In the genomic region with DNA sequence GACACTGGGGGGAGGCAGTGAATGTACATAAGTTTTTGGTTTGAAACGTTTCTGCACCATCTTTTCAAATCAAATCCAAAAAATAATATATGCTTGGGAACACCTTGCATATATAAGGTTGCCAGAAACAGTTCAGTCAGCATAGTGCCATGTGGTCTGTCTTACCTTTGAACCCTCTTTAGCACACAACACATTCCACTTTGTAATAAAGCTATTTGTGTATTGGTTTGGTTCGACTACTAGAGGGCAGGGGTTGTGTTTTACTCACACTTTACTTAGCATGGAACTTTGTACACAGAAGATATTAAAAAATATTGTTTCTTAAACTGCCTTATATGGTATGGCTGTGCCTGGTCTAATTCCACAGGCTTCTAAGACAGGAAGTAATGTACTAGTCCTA, we compare ENCODE assay signal across 22 cellular contexts. TPM values are rescaled to one million over a fixed set of nuclear protein-coding genes. Genes with fewer than 3 reads are reported as not detected.
DNase-seq lines count a peak whose midpoint lies in the region; ATAC-seq, FAIRE-seq and TF ChIP-seq lines count a peak whose summit lies in the region.
"Had no signal": no experiment of that assay in that cellular context is flagged by ENCODE, and none has a peak within 500 bp of the region (broad histone marks: within the 10 kb centered on the region; RNA-seq: fewer than 3 reads in every experiment).

No MANE protein-coding gene starts in this region.

- H3K27ac ChIP-seq in colonic mucosa (peak overlapping the region; percentile 62), HepG2 (ENCODE audit: extremely low read length, insufficient read depth, low read length) (peak overlapping the region; percentile 34), mucosa of rectum (ENCODE audit: low read depth in 2 of 2, low read length in 2 of 2) (peak overlapping the region; percentile 74 to 85)
- no peak overlapping the region for H3K27ac ChIP-seq in CD4-positive, alpha-beta memory T cell (ENCODE audit: low read depth, low read length)

- H3K4me3 Mint-ChIP-seq in CD4-positive, alpha-beta memory T cell = no peak overlapping the region
- H3K4me3 Mint-ChIP-seq: CD4-positive, CD25-positive, alpha-beta regulatory T cell; GM23338; IgD-negative memory B cell had no signal

- no peak for TF ChIP-seq EP300 in HepG2 (IDR thresholded peaks at IDR 0.05; ENCODE audit: low read depth in 2 of 2, low read length in 2 of 2)
- no peak for TF ChIP-seq EP300 in HepG2 (CRISPR knock-in tag; IDR thresholded peaks at IDR 0.05; ENCODE audit: borderline replicate concordance)

- TF ChIP-seq POLR2A in HepG2 (IDR thresholded peaks at IDR 0.05; ENCODE audit: insufficient read depth in 1 of 2, low read depth in 2 of 2, low read length in 2 of 2) = no peak

- H3K9me3 ChIP-seq in colonic mucosa = no peaks in the 10 kb centered on the region
- no peaks in the 10 kb centered on the region for H3K9me3 ChIP-seq in HepG2 (ENCODE audit: low read length)
- no peaks in the 10 kb centered on the region for H3K9me3 ChIP-seq in mucosa of rectum (ENCODE audit: control insufficient read depth in 2 of 2, low read length in 2 of 2)
- H3K9me3 ChIP-seq in CD4-positive, alpha-beta memory T cell (ENCODE audit: control insufficient read depth in 1 of 2, low read length in 2 of 2) = no peaks in the 10 kb centered on the region
- H3K9me3 ChIP-seq: BE2C had no signal

- no peak overlapping the region for H3K27ac Mint-ChIP-seq in CD4-positive, alpha-beta memory T cell
- H3K27ac Mint-ChIP-seq: GM23338, IgD-negative memory B cell had no signal

- intact Hi-C loops in colonic mucosa (cut with DNase I) (no loop called here), HepG2 (cut with micrococcal nuclease; ENCODE audit: unreplicated experiment) (no loop called here)
- intact Hi-C loops in CD4-positive, alpha-beta memory T cell (cut with micrococcal nuclease) = no loop called here

- H3K4me1 Mint-ChIP-seq in CD4-positive, alpha-beta memory T cell = no peaks in the 10 kb centered on the region
- H3K4me1 Mint-ChIP-seq: GM23338, IgD-negative memory B cell had no signal

- TF ChIP-seq CTCF in colonic mucosa (IDR thresholded peaks at IDR 0.05) = no peak
- TF ChIP-seq CTCF in HepG2 (CRISPR knock-in tag; IDR thresholded peaks at IDR 0.05) = no peak

- H3K36me3 Mint-ChIP-seq in CD4-positive, alpha-beta memory T cell = peaks cover 57 to 92% of the 10 kb centered on the region in 2 donors

- H3K79me2 ChIP-seq in HepG2 (ENCODE audit: insufficient read depth, low read length) = no peaks in the 10 kb centered on the region

- no peaks in the 10 kb centered on the region for H3K27me3 Mint-ChIP-seq in CD4-positive, alpha-beta memory T cell
- H3K27me3 Mint-ChIP-seq: CD4-positive, CD25-positive, alpha-beta regulatory T cell; IgD-negative memory B cell had no signal

- peak; percentile 34 for FAIRE-seq in HepG2 (lab: Jason Lieb, UNC)
- FAIRE-seq: A204.1, GM12892, GM18507, H54, HTR-8/SVneo had no signal

- no peaks in the 10 kb centered on the region for H4K20me1 ChIP-seq in HepG2 (ENCODE audit: insufficient read depth, low read length)

- H3K27me3 ChIP-seq in colonic mucosa (no peaks in the 10 kb centered on the region), HepG2 (ENCODE audit: control insufficient read depth in 1 of 2, insufficient read depth in 2 of 2, low read length in 2 of 2) (no peaks in the 10 kb centered on the region), mucosa of rectum (ENCODE audit: control insufficient read depth in 2 of 2, insufficient read depth in 2 of 2, low read length in 2 of 2) (no peaks in the 10 kb centered on the region)
- H3K27me3 ChIP-seq in CD4-positive, alpha-beta memory T cell (ENCODE audit: insufficient read depth, low read length) = no peaks in the 10 kb centered on the region
- H3K27me3 ChIP-seq: BE2C had no signal

- H3K36me3 ChIP-seq in colonic mucosa (peaks cover 28% of the 10 kb centered on the region), HepG2 (replicated peaks in 1 of 2; ENCODE audit: control insufficient read depth in 1 of 2, insufficient read depth in 2 of 2, low read length in 2 of 2) (peaks cover 52 to 96% of the 10 kb centered on the region in 2 experiments), mucosa of rectum (ENCODE audit: control insufficient read depth in 2 of 2, insufficient read depth in 2 of 2, low read length in 2 of 2) (peaks cover 83 to 84% of the 10 kb centered on the region in 2 donors)
- H3K36me3 ChIP-seq in CD4-positive, alpha-beta memory T cell (ENCODE audit: insufficient read depth, low read length) = peaks cover 81% of the 10 kb centered on the region

- POLR2A ChIA-PET in HepG2 (lab: Yijun Ruan, JAX) = no interaction called here
- POLR2A ChIA-PET in CD4-positive, alpha-beta memory T cell (lab: Charles Lee; ENCODE audit: partially characterized antibody) = no interaction called here

- no TSS peak for BruUV-seq in HepG2 (replicated peaks; lab: Mats Ljungman, UMichigan)

- peak; percentile 74 for ATAC-seq in HepG2
- ATAC-seq: GM23338 had no signal

- H3K4me3 ChIP-seq in colonic mucosa (no peak overlapping the region), HepG2 (replicated peaks in 1 of 3; ENCODE audit: insufficient read depth in 1 of 3, low read depth in 2 of 3, low read length in 3 of 3) (no peak overlapping the region), mucosa of rectum (ENCODE audit: low read length in 2 of 2) (no peak overlapping the region)
- no peak overlapping the region for H3K4me3 ChIP-seq in CD4-positive, alpha-beta memory T cell (ENCODE audit: low read length in 2 of 2)
- H3K4me3 ChIP-seq: GM23338 had no signal

- no peak for TF ChIP-seq RAD21 in HepG2 (CRISPR knock-in tag; IDR thresholded peaks at IDR 0.05)

- H3K9me3 Mint-ChIP-seq in CD4-positive, alpha-beta memory T cell = no peaks in the 10 kb centered on the region
- H3K9me3 Mint-ChIP-seq: GM23338, IgD-negative memory B cell had no signal

- peak overlapping the region in 1 of 2 donors; percentile 6 for H3K9ac ChIP-seq in colonic mucosa (ENCODE audit: low read depth in 2 of 2, low read length in 2 of 2)
- H3K9ac ChIP-seq in HepG2 (ENCODE audit: insufficient read depth, low read depth, low read length) = no peak overlapping the region
- H3K9ac ChIP-seq in mucosa of rectum (ENCODE audit: low read depth in 1 of 2, low read length in 2 of 2) = no peak overlapping the region

- no peak overlapping the region for H3K4me2 ChIP-seq in HepG2 (ENCODE audit: low read depth, low read length)
- H3K4me2 ChIP-seq: GM23338 had no signal

- CTCF ChIA-PET in HepG2 (lab: Yijun Ruan, JAX; ENCODE audit: low intra/inter-chr PET ratio, low total read pairs) = no interaction called here
- CTCF ChIA-PET in CD4-positive, alpha-beta memory T cell (lab: Charles Lee; ENCODE audit: partially characterized antibody) = interaction anchor here (1.0 to 2.5 kb wide), 3 partner anchors 9 to 183 kb away, joined by 3 to 6 read pairs (median 5); a partner anchor contains a TSS

- in situ Hi-C loops in HepG2 (cut with HindIII; ENCODE audit: extremely low pct_ligation_motif_present, low pct_unique_long_range_greater_than_20kb) = loop anchor here (25.0 kb wide), 1 partner anchor 476 kb away; no protein-coding TSS in a partner anchor

- WGBS in HepG2 (ENCODE audit: low lambda C conversion rate) = 48% methylated on average over 2 of the region's 2 CpGs

- no peak overlapping the region for H2AFZ ChIP-seq in HepG2 (ENCODE audit: low read length)
- H2AFZ ChIP-seq: GM23338 had no signal

- no peak for DNase-seq in colonic mucosa
- DNase-seq in HepG2 (ENCODE audit: low spot score) = peak; percentile 44
- no peak for DNase-seq in CD4-positive, alpha-beta memory T cell
- DNase-seq in NCI-H526 treated with DMSO at 0.1 percent for 48 hours (lab: John Stamatoyannopoulos, UW) = no peak
- DNase-seq in NCI-H2081 (lab: John Stamatoyannopoulos, UW) = no peak
- DNase-seq in amniotic stem cell (lab: John Stamatoyannopoulos, UW) = no peak
- DNase-seq: ACHN; BE2C; C1 segment of cervical spinal cord; CD4-positive, CD25-positive, alpha-beta regulatory T cell; DMS153; DMS79; GDM1; HCEC 1CT had no signal

- H3K4me1 ChIP-seq in colonic mucosa (no peaks in the 10 kb centered on the region), HepG2 (ENCODE audit: insufficient read depth, low read length) (peaks cover 30% of the 10 kb centered on the region), mucosa of rectum (ENCODE audit: control insufficient read depth in 2 of 2, insufficient read depth in 2 of 2, low read length in 2 of 2) (peaks cover 12 to 16% of the 10 kb centered on the region in 2 donors)
- no peaks in the 10 kb centered on the region for H3K4me1 ChIP-seq in CD4-positive, alpha-beta memory T cell (ENCODE audit: insufficient read depth, low read length)
- H3K4me1 ChIP-seq: BE2C had no signal

RNA-seq across cellular contexts. Expression of a gene that starts 43.2 kb away (rescaled TPM):
- total RNA-seq in colonic mucosa (100 to 1,000 TPM; 153 to 235 TPM), HepG2 (2016; rRNA removed; fragmentation: Illumina TruSeq; extraction: Trizol) (98.4 and 263 TPM in 2 replicates)
- 20.5 and 24.5 TPM in 2 replicates for total RNA-seq in HepG2 (2016; cell fraction: cytosol; rRNA removed; fragmentation: Illumina TruSeq; extraction: Trizol; ENCODE audit: low read depth)
- total RNA-seq in HepG2 (2016; cell fraction: insoluble cytoplasmic fraction; rRNA removed; fragmentation: Illumina TruSeq; extraction: Trizol) = 83.4 and 264 TPM in 2 replicates
- total RNA-seq in HepG2 (2016; cell fraction: membrane; rRNA removed; fragmentation: Illumina TruSeq; extraction: Trizol) = 60.1 and 67.9 TPM in 2 replicates
- 196 and 225 TPM in 2 replicates for total RNA-seq in HepG2 (2016; cell fraction: nucleus; rRNA removed; fragmentation: Illumina TruSeq; extraction: Trizol)
- polyA plus RNA-seq in HepG2 (2011; rRNA removed) = 123 and 180 TPM in 2 replicates
- polyA plus RNA-seq in HepG2 (2011; cell fraction: cytosol; rRNA removed) = 120 and 133 TPM in 2 replicates
- 113 and 161 TPM in 2 replicates for polyA plus RNA-seq in HepG2 (2011; cell fraction: nucleus; rRNA removed)
- polyA plus RNA-seq in HepG2 (2012) = 117 and 149 TPM in 2 replicates
- polyA plus RNA-seq in HepG2 (2016; cell fraction: cytosol; fragmentation: Illumina TruSeq; extraction: Trizol; ENCODE audit: low read depth) = 15.9 and 16.2 TPM in 2 replicates
- polyA plus RNA-seq in HepG2 (2016; cell fraction: insoluble cytoplasmic fraction; fragmentation: Illumina TruSeq; extraction: Trizol; ENCODE audit: low read depth) = 74.3 and 86.8 TPM in 2 replicates
- polyA plus RNA-seq in HepG2 (2016; cell fraction: membrane; fragmentation: Illumina TruSeq; extraction: Trizol; ENCODE audit: low read depth) = 36.1 and 41.4 TPM in 2 replicates
- polyA plus RNA-seq in HepG2 (2016; cell fraction: nucleus; fragmentation: Illumina TruSeq; extraction: Trizol; ENCODE audit: insufficient read depth, low read depth) = 186 and 203 TPM in 2 replicates
- polyA minus RNA-seq in HepG2 (2011; rRNA and poly(A)+ RNA removed; ENCODE audit: low replicate concordance) = 217 and 608 TPM in 2 replicates
- polyA minus RNA-seq in HepG2 (2011; cell fraction: cytosol; rRNA and poly(A)+ RNA removed) = 136 and 168 TPM in 2 replicates
- 114 and 141 TPM in 2 replicates for polyA minus RNA-seq in HepG2 (2011; cell fraction: nucleus; rRNA and poly(A)+ RNA removed)
- total RNA-seq in CD4-positive, alpha-beta memory T cell = 10 to 100 TPM; 25.9 to 29.3 TPM
- polyA plus RNA-seq in CD4-positive, alpha-beta memory T cell = 10 to 100 TPM; 52.8 to 77.5 TPM

RNA-seq across cellular contexts. Expression of a gene that starts 52.2 kb away (rescaled TPM):
- total RNA-seq in colonic mucosa (100 to 1,000 TPM in 1 of 2 donors, 10 to 100 TPM in 1; 17.6 to 150 TPM), HepG2 (2016; rRNA removed; fragmentation: Illumina TruSeq; extraction: Trizol) (16.8 and 21.0 TPM in 2 replicates)
- 6.9 and 8.4 TPM in 2 replicates for total RNA-seq in HepG2 (2016; cell fraction: cytosol; rRNA removed; fragmentation: Illumina TruSeq; extraction: Trizol; ENCODE audit: low read depth)
- 16.7 and 20.1 TPM in 2 replicates for total RNA-seq in HepG2 (2016; cell fraction: insoluble cytoplasmic fraction; rRNA removed; fragmentation: Illumina TruSeq; extraction: Trizol)
- total RNA-seq in HepG2 (2016; cell fraction: membrane; rRNA removed; fragmentation: Illumina TruSeq; extraction: Trizol) = 6.8 and 7.4 TPM in 2 replicates
- total RNA-seq in HepG2 (2016; cell fraction: nucleus; rRNA removed; fragmentation: Illumina TruSeq; extraction: Trizol) = 22.7 and 24.8 TPM in 2 replicates
- 30.1 and 39.8 TPM in 2 replicates for polyA plus RNA-seq in HepG2 (2011; rRNA removed)
- 21.6 and 22.7 TPM in 2 replicates for polyA plus RNA-seq in HepG2 (2011; cell fraction: cytosol; rRNA removed)
- polyA plus RNA-seq in HepG2 (2011; cell fraction: nucleus; rRNA removed) = 39.9 and 56.8 TPM in 2 replicates
- polyA plus RNA-seq in HepG2 (2012) = 22.1 and 55.4 TPM in 2 replicates
- polyA plus RNA-seq in HepG2 (2016; cell fraction: cytosol; fragmentation: Illumina TruSeq; extraction: Trizol; ENCODE audit: low read depth) = 0.37 and 0.66 TPM in 2 replicates
- 18.0 and 20.6 TPM in 2 replicates for polyA plus RNA-seq in HepG2 (2016; cell fraction: insoluble cytoplasmic fraction; fragmentation: Illumina TruSeq; extraction: Trizol; ENCODE audit: low read depth)
- polyA plus RNA-seq in HepG2 (2016; cell fraction: membrane; fragmentation: Illumina TruSeq; extraction: Trizol; ENCODE audit: low read depth) = 1.4 and 1.9 TPM in 2 replicates
- 24.7 and 25.1 TPM in 2 replicates for polyA plus RNA-seq in HepG2 (2016; cell fraction: nucleus; fragmentation: Illumina TruSeq; extraction: Trizol; ENCODE audit: insufficient read depth, low read depth)
- 2.7 and 66.2 TPM in 2 replicates for polyA minus RNA-seq in HepG2 (2011; rRNA and poly(A)+ RNA removed; ENCODE audit: low replicate concordance)
- polyA minus RNA-seq in HepG2 (2011; cell fraction: cytosol; rRNA and poly(A)+ RNA removed) = 28.0 and 29.9 TPM in 2 replicates
- 81.3 and 96.8 TPM in 2 replicates for polyA minus RNA-seq in HepG2 (2011; cell fraction: nucleus; rRNA and poly(A)+ RNA removed)
- under 1 TPM; 0.67 to 0.93 TPM for total RNA-seq in CD4-positive, alpha-beta memory T cell
- polyA plus RNA-seq in CD4-positive, alpha-beta memory T cell = under 1 TPM in 1 of 2 donors, not detected in 1; 0.75 TPM
